15 cellular contexts compared by ENCODE assay signal in the genomic region with DNA sequence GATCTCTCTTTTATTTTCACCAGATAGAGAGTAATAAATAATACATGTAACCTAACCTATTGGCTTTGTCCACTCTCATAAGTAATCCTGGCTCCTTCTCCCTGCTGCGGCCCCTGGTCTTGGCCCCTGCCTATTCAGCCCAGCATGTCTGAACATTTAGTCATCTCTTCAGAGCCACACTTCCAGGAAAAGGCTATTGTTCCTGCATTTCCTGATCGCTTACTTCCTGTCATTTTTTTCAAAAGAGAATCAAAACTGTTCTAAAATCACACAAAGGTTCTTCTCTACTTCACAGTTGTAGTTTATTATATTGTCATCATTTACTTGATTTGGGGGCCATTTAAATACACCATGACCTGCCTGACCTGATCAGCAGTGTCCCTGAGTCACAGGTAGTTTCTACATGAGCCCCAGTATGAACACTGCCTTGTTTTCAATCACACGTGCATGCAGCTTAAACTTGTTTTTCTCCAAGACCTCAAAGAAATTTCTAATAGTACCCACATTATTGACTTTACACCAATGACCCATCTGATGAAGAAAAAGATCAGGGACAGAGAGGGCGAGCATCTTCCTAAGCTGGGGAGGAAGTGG. TPM values are rescaled to one million over a fixed set of nuclear protein-coding genes. Genes with fewer than 3 reads are reported as not detected.
DNase-seq lines count a peak whose midpoint lies in the region; ATAC-seq and TF ChIP-seq lines count a peak whose summit lies in the region.
"Had no signal": no experiment of that assay in that cellular context is flagged by ENCODE, and none has a peak within 500 bp of the region (broad histone marks: within the 10 kb centered on the region; RNA-seq: fewer than 3 reads in every experiment).

No MANE protein-coding gene starts in this region.

- no peaks in the 10 kb centered on the region for H3K4me1 Mint-ChIP-seq in CD14-positive monocyte

- no peak overlapping the region for H3K27ac Mint-ChIP-seq in CD14-positive monocyte
- H3K27ac Mint-ChIP-seq: stimulated activated naive CD8-positive, alpha-beta T cell treated with anti-CD3 and anti-CD28 coated beads, Interleukin-15, amount 100 ng/mL, for 72 hours had no signal

- DNase-seq in heart right ventricle = peak; percentile 18 to 57
- no peak for DNase-seq in Right ventricle myocardium superior
- DNase-seq in dermis microvascular lymphatic vessel endothelial cell (ENCODE audit: low read depth in 2 of 2) = peak; percentile 74 to 95
- no peak for DNase-seq in lower lobe of right lung
- DNase-seq in uterus = peak in 1 of 2 donors; percentile 32
- no peak for DNase-seq in CD14-positive monocyte (ENCODE audit: low spot score)
- no peak for DNase-seq in HK-2 (ENCODE audit: unreplicated experiment)
- DNase-seq: islet precursor cell; Karpas-422; NCI-H2171 treated with DMSO at 0.1 percent for 48 hours; stimulated activated CD4-positive, alpha-beta T cell treated with anti-CD3 and anti-CD28 coated beads, Interleukin-2, amount 100 ng/mL, for 48 hours; stimulated activated naive CD8-positive, alpha-beta T cell treated with anti-CD3 and anti-CD28 coated beads, Interleukin-15, amount 100 ng/mL, for 72 hours had no signal

- no peak overlapping the region for H3K4me3 Mint-ChIP-seq in CD14-positive monocyte
- H3K4me3 Mint-ChIP-seq: stimulated activated naive CD8-positive, alpha-beta T cell treated with anti-CD3 and anti-CD28 coated beads, Interleukin-15, amount 100 ng/mL, for 72 hours had no signal

- H3K36me3 ChIP-seq in heart right ventricle = no peaks in the 10 kb centered on the region
- H3K36me3 ChIP-seq in lower lobe of right lung = no peaks in the 10 kb centered on the region
- no peaks in the 10 kb centered on the region for H3K36me3 ChIP-seq in uterus
- H3K36me3 ChIP-seq: adrenal gland had no signal

- H3K36me3 Mint-ChIP-seq in CD14-positive monocyte = no peaks in the 10 kb centered on the region

- WGBS in heart right ventricle, 2 donors = 69% methylated on average over 4 of the region's 4 CpGs

- peak; percentile 73 to 94 (median 86) for ATAC-seq in heart right ventricle
- no peak for ATAC-seq in Right ventricle myocardium superior (ENCODE audit: poor library complexity)
- peak in 1 of 2 donors; percentile 37 for ATAC-seq in lower lobe of right lung
- ATAC-seq in HG03175 (IDR thresholded peaks at IDR 0.05; ENCODE audit: unreplicated experiment) = no peak
- ATAC-seq: stimulated activated naive CD8-positive, alpha-beta T cell treated with anti-CD3 and anti-CD28 coated beads, Interleukin-15, amount 100 ng/mL, for 72 hours had no signal

- TF ChIP-seq CTCF in heart right ventricle (IDR thresholded peaks at IDR 0.05) = no peak
- TF ChIP-seq CTCF in lower lobe of right lung (IDR thresholded peaks at IDR 0.05) = no peak
- no peak for TF ChIP-seq CTCF in uterus (IDR thresholded peaks at IDR 0.05)
- no peak for TF ChIP-seq CTCF in CD14-positive monocyte (IDR thresholded peaks at IDR 0.05)

- H3K4me3 ChIP-seq in heart right ventricle = no peak overlapping the region
- no peak overlapping the region for H3K4me3 ChIP-seq in lower lobe of right lung
- H3K4me3 ChIP-seq in uterus = no peak overlapping the region
- H3K4me3 ChIP-seq: A549, adrenal gland had no signal

- TF ChIP-seq POLR2A in uterus (IDR thresholded peaks at IDR 0.05) = no peak

- peaks cover 0 to 3% (median 0%) of the 10 kb centered on the region in 7 donors for H3K9me3 Mint-ChIP-seq in CD14-positive monocyte
- H3K9me3 Mint-ChIP-seq: stimulated activated naive CD8-positive, alpha-beta T cell treated with anti-CD3 and anti-CD28 coated beads, Interleukin-15, amount 100 ng/mL, for 72 hours had no signal

- H3K9me3 ChIP-seq in heart right ventricle (no peaks in the 10 kb centered on the region), lower lobe of right lung (no peaks in the 10 kb centered on the region), uterus (no peaks in the 10 kb centered on the region)
- H3K9me3 ChIP-seq: A549, adrenal gland had no signal

- H3K27ac ChIP-seq in heart right ventricle (peak overlapping the region; percentile 29 to 87 (median 70)), lower lobe of right lung (peak overlapping the region; percentile 50), uterus (peak overlapping the region; percentile 50 to 54)
- H3K27ac ChIP-seq: A549 had no signal

- H3K27me3 ChIP-seq in heart right ventricle (no peaks in the 10 kb centered on the region), lower lobe of right lung (ENCODE audit: low read depth) (no peaks in the 10 kb centered on the region), uterus (no peaks in the 10 kb centered on the region)
- H3K27me3 ChIP-seq: adrenal gland had no signal

- H3K4me1 ChIP-seq in heart right ventricle = peaks cover 0 to 45% (median 16%) of the 10 kb centered on the region in 9 donors
- H3K4me1 ChIP-seq in lower lobe of right lung = no peaks in the 10 kb centered on the region
- H3K4me1 ChIP-seq in uterus = no peaks in the 10 kb centered on the region
- H3K4me1 ChIP-seq: adrenal gland had no signal

- H3K27me3 Mint-ChIP-seq in CD14-positive monocyte (ENCODE audit: low read depth in 3 of 3) = peaks cover 0 to 7% (median 4%) of the 10 kb centered on the region in 3 donors

- intact Hi-C loops in heart right ventricle (cut with DNase I) = loop anchor here in 2 of 10 donors (2.0 to 10.0 kb wide), 2 partner anchors 48 to 168 kb away; a partner anchor contains a TSS
- intact Hi-C loops in Right ventricle myocardium superior (cut with DNase I) = no loop called here
- intact Hi-C loops in lower lobe of right lung (cut with DNase I) = loop anchor here (5.0 kb wide), 1 partner anchor 150 kb away; no protein-coding TSS in a partner anchor
- intact Hi-C loops in uterus (cut with DNase I; ENCODE audit: low total_unique reads) = no loop called here
- intact Hi-C loops in CD14-positive monocyte (cut with micrococcal nuclease) = no loop called here

RNA-seq across cellular contexts. Expression of a gene that starts 47.4 kb away (rescaled TPM):
- total RNA-seq in heart right ventricle = 10 to 100 TPM; 12.4 to 45.7 (median 25.3) TPM
- polyA plus RNA-seq in heart right ventricle = 1 to 10 TPM; 9.3 to 9.9 TPM
- total RNA-seq in Right ventricle myocardium superior = 21.2 TPM
- 174 and 278 TPM in 2 replicates for total RNA-seq in dermis microvascular lymphatic vessel endothelial cell
- 55.8 TPM for total RNA-seq in lower lobe of right lung
- 100 to 1,000 TPM; 101 to 218 (median 117) TPM for total RNA-seq in uterus
- polyA plus RNA-seq in CD14-positive monocyte = not detected
- polyA plus RNA-seq: A549 had no signal

Comparison
In these comparisons a context has a peak if more than half of its experiments do, and no peak if none do; other contexts are left out.
1. ATAC-seq: peak in heart right ventricle (8 of 8); none in Right ventricle myocardium superior (single experiment) and HG03175 (single experiment).
2. DNase-seq: peak in heart right ventricle (2 of 2) and dermis microvascular lymphatic vessel endothelial cell (2 of 2); none in Right ventricle myocardium superior (single experiment), lower lobe of right lung (single experiment), CD14-positive monocyte (single experiment) and HK-2 (single experiment).
3. Peak in every context shown above with its lines, with median percentiles within 50 percentile points of each other: H3K27ac ChIP-seq.